Comparison of ENCODE assay signal across 8 cellular contexts in the genomic region with DNA sequence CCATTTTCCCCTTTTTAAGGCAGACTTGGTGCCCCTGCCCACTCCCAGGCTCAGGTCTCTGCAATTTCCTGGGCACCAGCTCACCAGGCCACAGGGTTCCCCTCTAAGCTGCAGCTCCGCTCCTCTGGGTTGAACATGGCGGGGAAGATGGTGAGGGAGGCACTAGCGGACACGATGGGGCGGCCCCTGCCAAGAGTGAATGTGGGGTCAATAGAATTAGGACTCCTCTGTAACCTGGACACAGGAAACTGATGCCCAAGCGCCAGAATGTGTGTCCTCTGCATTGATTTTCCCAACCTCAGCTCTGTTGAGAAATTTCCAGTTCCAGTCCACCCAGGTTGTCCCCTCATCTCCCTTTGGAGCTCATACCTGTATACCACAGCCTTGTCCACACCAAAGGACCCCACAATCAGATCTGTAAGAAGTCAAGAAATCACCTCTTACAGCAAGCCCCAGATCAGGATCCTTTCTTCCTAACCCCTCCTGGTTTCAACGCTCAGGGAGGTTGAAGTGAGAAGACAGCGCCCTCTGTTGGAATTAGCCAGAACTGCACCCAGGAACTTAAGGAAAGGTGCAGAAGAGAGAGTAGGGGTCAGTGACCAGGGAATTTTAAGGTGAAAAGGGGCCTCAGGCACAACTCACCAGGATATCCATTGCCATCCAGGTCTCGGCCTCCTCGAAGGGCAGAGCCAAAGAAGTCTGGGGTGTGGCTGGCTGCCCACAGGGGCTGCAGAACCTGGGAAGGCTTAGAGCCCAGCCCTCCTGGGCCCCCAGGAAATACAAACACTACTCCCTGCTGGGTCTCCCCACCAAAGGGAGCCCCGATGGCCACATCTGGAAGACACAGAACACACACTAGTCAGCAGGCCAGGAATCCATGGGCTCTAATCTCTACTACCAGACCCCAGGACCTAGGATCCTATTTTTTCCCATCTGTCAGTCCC. TPM values are rescaled to one million over a fixed set of nuclear protein-coding genes. Genes with fewer than 3 reads are reported as not detected.
DNase-seq lines count a peak whose midpoint lies in the region; ATAC-seq and TF ChIP-seq lines count a peak whose summit lies in the region.

No MANE protein-coding gene starts in this region.

- peaks cover 3% of the 10 kb centered on the region for H3K4me1 ChIP-seq in endodermal cell (ENCODE audit: control insufficient read depth, insufficient read depth, low read length)

- TF ChIP-seq CTCF in endodermal cell (conservative IDR thresholded peaks at IDR 0.05) (peak; percentile 99), neural cell (IDR thresholded peaks at IDR 0.05; ENCODE audit: poor library complexity, severe bottlenecking) (peak; percentile 54)

- no peak overlapping the region for H2AFZ ChIP-seq in neural cell (ENCODE audit: low read depth, low read length)

- H3K27ac Mint-ChIP-seq in endodermal cell, result peak overlapping the region; percentile 62

- TF ChIP-seq RAD21 in neural cell (conservative IDR thresholded peaks at IDR 0.05), result no peak

- H3K36me3 ChIP-seq in endodermal cell (ENCODE audit: control insufficient read depth, insufficient read depth, low read length), result peaks cover 96% of the 10 kb centered on the region
- no peaks in the 10 kb centered on the region for H3K36me3 ChIP-seq in neural cell (ENCODE audit: insufficient read depth, low read length)

- no peaks in the 10 kb centered on the region for H3K79me2 ChIP-seq in neural cell (replicated peaks; ENCODE audit: insufficient read depth, low read length)

- H3K4me3 ChIP-seq in endodermal cell (ENCODE audit: low read length) (no peak overlapping the region), neural cell (ENCODE audit: low read length) (no peak overlapping the region)

- H4K20me1 ChIP-seq in neural cell (ENCODE audit: insufficient read depth), result no peaks in the 10 kb centered on the region

- H3K27me3 ChIP-seq in endodermal cell (ENCODE audit: control insufficient read depth, insufficient read depth, low read length, poor library complexity, severe bottlenecking) (no peaks in the 10 kb centered on the region), neural cell (ENCODE audit: insufficient read depth, low read depth, low read length) (no peaks in the 10 kb centered on the region)

- H3K9me3 Mint-ChIP-seq in endodermal cell, result no peaks in the 10 kb centered on the region

- TF ChIP-seq EP300 in neural cell (conservative IDR thresholded peaks at IDR 0.05; ENCODE audit: poor library complexity, severe bottlenecking), result no peak

- H3K9ac ChIP-seq in endodermal cell (ENCODE audit: extremely low read depth, low read length, poor library complexity, severe bottlenecking), result no peak overlapping the region
- H3K9ac ChIP-seq in neural cell (ENCODE audit: low read length), result no peak overlapping the region

- H3K27ac ChIP-seq in endodermal cell (ENCODE audit: low read depth, low read length) (no peak overlapping the region), neural cell (ENCODE audit: low read length) (no peak overlapping the region)

- H3K4me3 Mint-ChIP-seq in endodermal cell, result no peak overlapping the region

- H3F3A ChIP-seq in neural cell (ENCODE audit: insufficient read depth, low read length, poor library complexity, severe bottlenecking), result no peaks in the 10 kb centered on the region

- DNase-seq in NCI-H510A treated with DMSO at 0.1 percent for 48 hours (lab: John Stamatoyannopoulos, UW) (peak; percentile 19), NCI-H510A (lab: John Stamatoyannopoulos, UW) (no peak), NCI-H1105 treated with DMSO at 0.1 percent for 48 hours (lab: John Stamatoyannopoulos, UW) (peak; percentile 22), endodermal cell (peak; percentile 97)
- DNase-seq in activated CD4-positive, alpha-beta T cell treated with anti-CD3 and anti-CD28 coated beads, Interleukin-2, amount 50 U/mL, for 48 hours, result peak; percentile 75 to 80

- WGBS in endodermal cell (ENCODE audit: insufficient coverage in 1 of 2, insufficient read length in 1 of 2), 2 experiments, result 51 to 68% methylated on average over 7 to 11 of the region's 11 CpGs

- no peaks in the 10 kb centered on the region for H3K27me3 Mint-ChIP-seq in endodermal cell (ENCODE audit: insufficient read depth)

- H3K36me3 Mint-ChIP-seq in endodermal cell (ENCODE audit: low read depth), result peaks cover 89% of the 10 kb centered on the region

- no peaks in the 10 kb centered on the region for H3K9me2 ChIP-seq in neural cell (ENCODE audit: insufficient read depth, low read length)

- peaks cover 6% of the 10 kb centered on the region for H3K4me1 Mint-ChIP-seq in endodermal cell

- no peak for ATAC-seq in HG03442 (IDR thresholded peaks at IDR 0.05; ENCODE audit: unreplicated experiment)
- ATAC-seq in GM21528 (IDR thresholded peaks at IDR 0.05; ENCODE audit: low FRiP score, unreplicated experiment), result no peak

- no peaks in the 10 kb centered on the region for H3K9me3 ChIP-seq in endodermal cell (ENCODE audit: control insufficient read depth, low read length)
- H3K9me3 ChIP-seq in neural cell (ENCODE audit: low read length), result no peaks in the 10 kb centered on the region

- H3K4me2 ChIP-seq in neural cell (ENCODE audit: low read length), result no peak overlapping the region

TF ChIP-seq in neural cell, 6 proteins besides CTCF, POLR2A, EP300 and RAD21:
- TF ChIP-seq TAF1 (IDR thresholded peaks at IDR 0.05; ENCODE audit: low read depth), result no peak
- TF ChIP-seq, protein P1, sequence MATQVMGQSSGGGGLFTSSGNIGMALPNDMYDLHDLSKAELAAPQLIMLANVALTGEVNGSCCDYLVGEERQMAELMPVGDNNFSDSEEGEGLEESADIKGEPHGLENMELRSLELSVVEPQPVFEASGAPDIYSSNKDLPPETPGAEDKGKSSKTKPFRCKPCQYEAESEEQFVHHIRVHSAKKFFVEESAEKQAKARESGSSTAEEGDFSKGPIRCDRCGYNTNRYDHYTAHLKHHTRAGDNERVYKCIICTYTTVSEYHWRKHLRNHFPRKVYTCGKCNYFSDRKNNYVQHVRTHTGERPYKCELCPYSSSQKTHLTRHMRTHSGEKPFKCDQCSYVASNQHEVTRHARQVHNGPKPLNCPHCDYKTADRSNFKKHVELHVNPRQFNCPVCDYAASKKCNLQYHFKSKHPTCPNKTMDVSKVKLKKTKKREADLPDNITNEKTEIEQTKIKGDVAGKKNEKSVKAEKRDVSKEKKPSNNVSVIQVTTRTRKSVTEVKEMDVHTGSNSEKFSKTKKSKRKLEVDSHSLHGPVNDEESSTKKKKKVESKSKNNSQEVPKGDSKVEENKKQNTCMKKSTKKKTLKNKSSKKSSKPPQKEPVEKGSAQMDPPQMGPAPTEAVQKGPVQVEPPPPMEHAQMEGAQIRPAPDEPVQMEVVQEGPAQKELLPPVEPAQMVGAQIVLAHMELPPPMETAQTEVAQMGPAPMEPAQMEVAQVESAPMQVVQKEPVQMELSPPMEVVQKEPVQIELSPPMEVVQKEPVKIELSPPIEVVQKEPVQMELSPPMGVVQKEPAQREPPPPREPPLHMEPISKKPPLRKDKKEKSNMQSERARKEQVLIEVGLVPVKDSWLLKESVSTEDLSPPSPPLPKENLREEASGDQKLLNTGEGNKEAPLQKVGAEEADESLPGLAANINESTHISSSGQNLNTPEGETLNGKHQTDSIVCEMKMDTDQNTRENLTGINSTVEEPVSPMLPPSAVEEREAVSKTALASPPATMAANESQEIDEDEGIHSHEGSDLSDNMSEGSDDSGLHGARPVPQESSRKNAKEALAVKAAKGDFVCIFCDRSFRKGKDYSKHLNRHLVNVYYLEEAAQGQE (IDR thresholded peaks at IDR 0.05; ENCODE audit: borderline replicate concordance), result no peak
- TF ChIP-seq MXI1 (conservative IDR thresholded peaks at IDR 0.05; ENCODE audit: poor library complexity, severe bottlenecking), result no peak
- TF ChIP-seq POLR2AphosphoS5 (IDR thresholded peaks at IDR 0.05), result no peak
- no peak for TF ChIP-seq SMC3 (conservative IDR thresholded peaks at IDR 0.05; ENCODE audit: poor library complexity)
- TF ChIP-seq EZH2 (IDR thresholded peaks at IDR 0.05; ENCODE audit: borderline replicate concordance, insufficient read depth, low read length, poor library complexity, severe bottlenecking), result no peak
TF ChIP-seq in neural cell: peak in this region for 0.

RNA-seq across cellular contexts. Expression of a gene that starts 14.7 kb away (rescaled TPM):
- total RNA-seq in endodermal cell, result 100 to 1,000 TPM; 189 to 243 TPM
- 71.1 TPM for polyA plus RNA-seq in endodermal cell (2013, experiment 1 of 2)
- 77.0 TPM for polyA plus RNA-seq in endodermal cell (2013, experiment 2 of 2)
- polyA plus RNA-seq in neural cell, result not detected in 2 replicates
- not detected in 2 replicates for polyA minus RNA-seq in neural cell

RNA-seq across cellular contexts. Expression of a gene that starts 19.8 kb away (rescaled TPM):
- total RNA-seq in endodermal cell, result 10 to 100 TPM; 10.5 to 16.3 TPM
- polyA plus RNA-seq in endodermal cell (2013, experiment 1 of 2), result 39.3 TPM
- polyA plus RNA-seq in endodermal cell (2013, experiment 2 of 2), result 35.5 TPM
- polyA plus RNA-seq in neural cell, result 0.46 TPM in 1 of 2 replicates, not detected in the other
- polyA minus RNA-seq in neural cell, result 1.5 TPM in 1 of 2 replicates, not detected in the other

RNA-seq across cellular contexts. Expression of a gene that starts 40.0 kb away (rescaled TPM):
- total RNA-seq in endodermal cell, result not detected
- 0.11 TPM for polyA plus RNA-seq in endodermal cell (2013, experiment 1 of 2)
- not detected for polyA plus RNA-seq in endodermal cell (2013, experiment 2 of 2)
- polyA plus RNA-seq in neural cell, result not detected in 2 replicates
- not detected in 2 replicates for polyA minus RNA-seq in neural cell
